ENCODE assay signal across 17 cellular contexts in the genomic region with DNA sequence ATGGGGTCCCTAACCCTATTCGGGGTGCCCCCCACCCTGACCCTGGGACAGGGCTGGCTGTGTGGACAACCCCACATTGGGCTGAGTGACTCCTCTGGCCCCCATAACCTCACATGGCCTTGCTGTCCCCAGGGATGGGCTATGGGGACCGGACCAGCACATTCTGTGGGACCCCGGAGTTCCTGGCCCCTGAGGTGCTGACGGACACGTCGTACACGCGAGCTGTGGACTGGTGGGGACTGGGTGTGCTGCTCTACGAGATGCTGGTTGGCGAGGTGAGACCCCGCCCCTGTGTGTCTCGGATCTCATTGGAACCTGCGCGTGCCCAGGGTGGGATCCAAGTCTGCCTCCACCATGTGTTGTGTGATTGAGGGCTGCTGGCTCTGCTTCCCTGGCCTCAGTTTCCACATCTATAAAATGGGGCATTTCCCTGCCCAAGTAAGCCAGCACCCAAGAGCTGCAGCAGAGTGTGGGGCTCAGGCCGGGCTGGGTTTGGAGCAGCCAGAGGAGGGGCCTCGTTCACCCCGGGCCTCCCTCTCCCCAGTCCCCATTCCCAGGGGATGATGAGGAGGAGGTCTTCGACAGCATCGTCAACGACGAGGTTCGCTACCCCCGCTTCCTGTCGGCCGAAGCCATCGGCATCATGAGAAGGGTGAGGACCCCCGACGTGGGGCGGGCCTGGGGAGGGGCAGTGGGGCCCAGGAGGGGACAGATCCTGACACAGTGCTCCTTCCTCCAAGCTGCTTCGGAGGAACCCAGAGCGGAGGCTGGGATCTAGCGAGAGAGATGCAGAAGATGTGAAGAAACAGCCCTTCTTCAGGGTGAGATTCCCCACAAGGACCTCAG. TPM values are rescaled to one million over a fixed set of nuclear protein-coding genes. Genes with fewer than 3 reads are reported as not detected.
"Had no signal": no experiment of that assay in that cellular context is flagged by ENCODE, and none has a peak within 500 bp of the region (broad histone marks: within the 10 kb centered on the region; RNA-seq: fewer than 3 reads in every experiment).

No MANE protein-coding gene starts in this region.

- DNase-seq: activated CD4-positive, alpha-beta T cell treated with anti-CD3 and anti-CD28 coated beads, Interleukin-2, amount 10 ng/mL, durations not matched to agents 7 days and 5 days; activated CD8-positive, alpha-beta memory T cell treated with anti-CD3 and anti-CD28 coated beads, Interleukin-2, amount 50 U/mL, for 48 hours; activated gamma-delta T cell; activated T-cell treated with anti-CD3 and anti-CD28 coated beads, Interleukin-2, amount 50 U/mL, for 72 hours; amniotic stem cell; islet precursor cell; naive B cell; stimulated activated CD4-positive, alpha-beta T cell treated with anti-CD3 and anti-CD28 coated beads, Interleukin-12 subunit alpha, Interleukin-12 subunit beta, amount 100 ng/mL, for 4 hours; stimulated activated CD4-positive, alpha-beta T cell treated with anti-CD3 and anti-CD28 coated beads, Interleukin-2, amount 100 ng/mL, for 24 hours; stimulated activated naive B cell treated with anti-CD40 and anti-IgM and Interleukin-4, amounts not matched to agents 10 μg/mL and 1 μg/mL and 100 μg/mL, for 72 hours; thyroid gland had no signal

- H3K27ac Mint-ChIP-seq: activated CD4-positive, alpha-beta T cell treated with anti-CD3 and anti-CD28 coated beads, Interleukin-2, amount 10 ng/mL, durations not matched to agents 7 days and 5 days had no signal

- H3K27ac ChIP-seq: parathyroid adenoma, thyroid gland had no signal

- H3K27me3 ChIP-seq: thyroid gland had no signal

- H3K9me3 Mint-ChIP-seq: activated CD4-positive, alpha-beta T cell treated with anti-CD3 and anti-CD28 coated beads, Interleukin-2, amount 10 ng/mL, durations not matched to agents 7 days and 5 days; activated naive CD4-positive, alpha-beta T cell treated with anti-CD3 and anti-CD28 coated beads, Interleukin-2, amount 50 U/mL, for 72 hours; activated T-cell treated with anti-CD3 and anti-CD28 coated beads, Interleukin-2, amount 50 U/mL, for 72 hours; naive B cell; stimulated activated naive B cell treated with anti-CD40 and anti-IgM and Interleukin-4, amounts not matched to agents 10 μg/mL and 1 μg/mL and 100 μg/mL, for 72 hours had no signal

- FAIRE-seq: colon had no signal

- H3K4me3 ChIP-seq: thyroid gland had no signal

- H3K9ac ChIP-seq: parathyroid adenoma had no signal

- ATAC-seq: activated naive CD4-positive, alpha-beta T cell treated with anti-CD3 and anti-CD28 coated beads, Interleukin-2, amount 50 U/mL, for 72 hours; activated T-cell treated with anti-CD3 and anti-CD28 coated beads, Interleukin-2, amount 50 U/mL, for 72 hours; esophagus mucosa; stimulated activated naive B cell treated with anti-CD40 and anti-IgM and Interleukin-4, amounts not matched to agents 10 μg/mL and 1 μg/mL and 100 μg/mL, for 72 hours had no signal

- H3K9me3 ChIP-seq: thyroid gland had no signal

- H3K79me2 ChIP-seq: parathyroid adenoma had no signal

- H2AFZ ChIP-seq: parathyroid adenoma had no signal

- H3K4me3 Mint-ChIP-seq: activated CD4-positive, alpha-beta T cell treated with anti-CD3 and anti-CD28 coated beads, Interleukin-2, amount 10 ng/mL, durations not matched to agents 7 days and 5 days; activated T-cell treated with anti-CD3 and anti-CD28 coated beads, Interleukin-2, amount 50 U/mL, for 72 hours; stimulated activated naive B cell treated with anti-CD40 and anti-IgM and Interleukin-4, amounts not matched to agents 10 μg/mL and 1 μg/mL and 100 μg/mL, for 72 hours had no signal

RNA-seq across cellular contexts. Expression of gene PTGER1, which starts 4.9 kb away (rescaled TPM):
- total RNA-seq: cardiac septum, mononuclear cell had no signal
